In the genomic region with DNA sequence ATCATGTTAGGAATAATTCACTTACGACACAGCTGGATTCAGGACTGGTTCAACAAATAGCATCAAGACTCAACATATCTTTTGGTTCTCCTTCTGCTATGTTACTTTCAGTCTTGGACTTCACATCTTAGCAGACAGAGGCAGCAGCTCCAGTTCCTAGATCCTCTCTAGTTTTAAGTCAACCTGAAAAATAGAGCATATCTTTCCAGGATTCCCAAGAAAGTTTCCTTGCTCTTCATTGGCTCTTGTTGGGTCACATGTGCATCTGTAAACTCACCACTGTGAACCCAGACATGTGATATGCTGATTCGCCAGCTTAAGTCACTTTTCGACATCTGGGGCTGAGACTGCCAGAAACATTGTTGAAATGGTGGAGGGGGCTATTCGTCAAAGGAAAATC, we compare ENCODE assay signal across 24 cellular contexts.
"Had no signal": no experiment of that assay in that cellular context is flagged by ENCODE, and none has a peak within 500 bp of the region (broad histone marks: within the 10 kb centered on the region; RNA-seq: fewer than 3 reads in every experiment).

No MANE protein-coding gene starts in this region.

- H3K4me1 ChIP-seq: esophagus squamous epithelium, foreskin keratinocyte, gastrocnemius medialis, heart right ventricle, left lung, lower lobe of right lung had no signal

- H3K4me1 Mint-ChIP-seq: mesothelial cell of epicardium; naive B cell; naive thymus-derived CD8-positive, alpha-beta T cell had no signal

- H3K4me3 ChIP-seq: coronary artery, dorsolateral prefrontal cortex, esophagus squamous epithelium, gastrocnemius medialis, heart right ventricle, left lung, lower lobe of right lung, mucosa of descending colon had no signal

- H3K9me3 ChIP-seq: esophagus squamous epithelium, gastrocnemius medialis, heart right ventricle, left lung, lower lobe of right lung, mucosa of descending colon had no signal

- ATAC-seq: esophagus mucosa; foreskin keratinocyte; gastrocnemius medialis; heart right ventricle; left cardiac atrium; left lung; left ventricle myocardium superior; lower lobe of right lung; mucosa of descending colon; naive thymus-derived CD8-positive, alpha-beta T cell had no signal

- H3K27ac Mint-ChIP-seq: mesothelial cell of epicardium; naive B cell; naive thymus-derived CD8-positive, alpha-beta T cell had no signal

- H3K36me3 ChIP-seq: esophagus squamous epithelium, gastrocnemius medialis, heart right ventricle, left lung, lower lobe of right lung had no signal

- H3K36me3 Mint-ChIP-seq: mesothelial cell of epicardium; naive B cell; naive thymus-derived CD8-positive, alpha-beta T cell had no signal

- H3K4me3 Mint-ChIP-seq: mesothelial cell of epicardium; naive B cell; naive thymus-derived CD8-positive, alpha-beta T cell had no signal

- H3K27ac ChIP-seq: coronary artery, epithelial cell of prostate, esophagus squamous epithelium, foreskin keratinocyte, gastrocnemius medialis, heart right ventricle, left lung, lower lobe of right lung had no signal

- H3K27me3 ChIP-seq: foreskin keratinocyte, gastrocnemius medialis, left lung had no signal

- DNase-seq: dermis blood vessel endothelial cell; dorsolateral prefrontal cortex; effector CD4-positive, alpha-beta T cell; effector memory CD4-positive, alpha-beta T cell; erythroblast; esophagus squamous epithelium; foreskin keratinocyte; gastrocnemius medialis; glutamatergic neuron; head of caudate nucleus; heart right ventricle; hippocampal formation; left cardiac atrium; left lung; left ventricle myocardium superior; lower lobe of right lung; mesenchymal stem cell; mucosa of descending colon; naive B cell; naive thymus-derived CD8-positive, alpha-beta T cell had no signal

- H3K9me3 Mint-ChIP-seq: mesothelial cell of epicardium had no signal
